ENCODE assay signal across 27 cellular contexts in genomic region chr6:41222045-41222444, GRCh38. TPM values are rescaled to one million over a fixed set of nuclear protein-coding genes. Genes with fewer than 3 reads are reported as not detected.
DNase-seq lines count a peak whose midpoint lies in the region; ATAC-seq and TF ChIP-seq lines count a peak whose summit lies in the region.
"Had no signal": no experiment of that assay in that cellular context is flagged by ENCODE, and none has a peak within 500 bp of the region (broad histone marks: within the 10 kb centered on the region; RNA-seq: fewer than 3 reads in every experiment).

No MANE protein-coding gene starts in this region.

- H3K36me3 Mint-ChIP-seq in activated naive CD4-positive, alpha-beta T cell treated with anti-CD3 and anti-CD28 coated beads, Interleukin-2, amount 50 U/mL, for 72 hours: no peaks in the 10 kb centered on the region
- H3K36me3 Mint-ChIP-seq: CD4-positive, alpha-beta memory T cell had no signal

- DNase-seq in activated naive CD4-positive, alpha-beta T cell treated with anti-CD3 and anti-CD28 coated beads, Interleukin-2, amount 50 U/mL, for 72 hours (ENCODE audit: low spot score in 2 of 2): no peak
- no peak for DNase-seq in activated naive CD4-positive, alpha-beta T cell treated with anti-CD3 and anti-CD28 coated beads, Interleukin-2, amount 50 U/mL, for 16 hours
- peak; percentile 14 for DNase-seq in GF-D8 (lab: John Stamatoyannopoulos, UW)
- peak; percentile 56 for DNase-seq in NB4 (ENCODE audit: low read depth)
- peak; percentile 60 for DNase-seq in mesenteric fat pad (ENCODE audit: low spot score)
- no peak for DNase-seq in effector CD4-positive, alpha-beta T cell
- DNase-seq: CD4-positive, alpha-beta memory T cell; COR-L47; DMS53; MM.1S; NCI-H1048; NCI-H1417 treated with DMSO at 0.1 percent for 48 hours; NCI-H1694 treated with DMSO at 0.1 percent for 48 hours; NCI-H2081; NCI-H2227 treated with DMSO at 0.1 percent for 48 hours; NCI-H526 treated with DMSO at 0.1 percent for 48 hours; PC-3; SK-N-SH; T-helper 1 cell had no signal

- TF ChIP-seq POLR2A in NB4 (IDR thresholded peaks at IDR 0.05; ENCODE audit: extremely low read depth, insufficient read length): no peak

- H3K9me3 Mint-ChIP-seq in activated naive CD4-positive, alpha-beta T cell treated with anti-CD3 and anti-CD28 coated beads, Interleukin-2, amount 50 U/mL, for 72 hours: peaks cover 0 to 4% of the 10 kb centered on the region in 2 donors

- H3K4me3 ChIP-seq in NB4 (ENCODE audit: low read depth, low read length): no peak overlapping the region
- H3K4me3 ChIP-seq: BLaER1 had no signal

- TF ChIP-seq CTCF in NB4 (IDR thresholded peaks at IDR 0.05; ENCODE audit: low read depth, low read length): no peak

- H3K27ac Mint-ChIP-seq in activated naive CD4-positive, alpha-beta T cell treated with anti-CD3 and anti-CD28 coated beads, Interleukin-2, amount 50 U/mL, for 72 hours: peak overlapping the region; percentile 30 to 32
- H3K27ac Mint-ChIP-seq: CD4-positive, alpha-beta memory T cell had no signal

- ATAC-seq in activated naive CD4-positive, alpha-beta T cell treated with anti-CD3 and anti-CD28 coated beads, Interleukin-2, amount 50 U/mL, for 72 hours: no peak
- ATAC-seq in GM19023 (IDR thresholded peaks at IDR 0.05; ENCODE audit: unreplicated experiment): no peak
- ATAC-seq in HG03469 (IDR thresholded peaks at IDR 0.05; ENCODE audit: unreplicated experiment): no peak
- ATAC-seq: HepG2, PC-3 had no signal

RNA-seq across cellular contexts. Expression of gene TREML4, which starts 6.1 kb away (rescaled TPM):
- total RNA-seq in activated naive CD4-positive, alpha-beta T cell treated with anti-CD3 and anti-CD28 coated beads, Interleukin-2, amount 50 U/mL, for 72 hours: not detected
- total RNA-seq in mesenteric fat pad: 0.67 TPM
- total RNA-seq: CD4-positive, alpha-beta memory T cell; HepG2; HT1080; LHCN-M2; NCI-H460; PC-3 had no signal

RNA-seq across cellular contexts. Expression of gene TREML2, which starts 21.1 kb away (rescaled TPM):
- 10 to 100 TPM in 1 of 2 donors, 1 to 10 TPM in 1; 2.0 to 11.0 TPM for total RNA-seq in activated naive CD4-positive, alpha-beta T cell treated with anti-CD3 and anti-CD28 coated beads, Interleukin-2, amount 50 U/mL, for 72 hours
- 1.0 TPM for total RNA-seq in mesenteric fat pad
- total RNA-seq: HepG2, HT1080, LHCN-M2, NCI-H460, PC-3 had no signal

RNA-seq across cellular contexts. Expression of gene TREM2, which starts 59.1 kb away (rescaled TPM):
- total RNA-seq in activated naive CD4-positive, alpha-beta T cell treated with anti-CD3 and anti-CD28 coated beads, Interleukin-2, amount 50 U/mL, for 72 hours: not detected
- total RNA-seq in mesenteric fat pad: 11.0 TPM
- total RNA-seq: H4, LHCN-M2, NCI-H460, PC-3 had no signal

Comparison
In these comparisons a context has a peak if more than half of its experiments do, and no peak if none do; other contexts are left out.
1. DNase-seq: peak in GF-D8 (single experiment), NB4 (single experiment) and mesenteric fat pad (single experiment); none in activated naive CD4-positive, alpha-beta T cell treated with anti-CD3 and anti-CD28 coated beads, Interleukin-2, amount 50 U/mL, for 72 hours (0 of 2), activated naive CD4-positive, alpha-beta T cell treated with anti-CD3 and anti-CD28 coated beads, Interleukin-2, amount 50 U/mL, for 16 hours (single experiment) and effector CD4-positive, alpha-beta T cell (single experiment).
2. RNA of gene TREM2, which starts 59.1 kb away (total RNA-seq): 11.0 TPM in mesenteric fat pad (single experiment); not detected in activated naive CD4-positive, alpha-beta T cell treated with anti-CD3 and anti-CD28 coated beads, Interleukin-2, amount 50 U/mL, for 72 hours; every median in the first group is over 10 times any median in the second.